Comparison of ENCODE assay signal across 1 cellular context in genomic region chr5:91280062-91280941, GRCh38.
TF ChIP-seq lines count a peak whose summit lies in the region.

No MANE protein-coding gene starts in this region.

TF ChIP-seq in K562, 482 proteins besides CTCF, POLR2A, EP300 and RAD21 (continued from another document and continues in another):
- TF ChIP-seq KAT7 (CRISPR knock-in tag; IDR thresholded peaks at IDR 0.05; ENCODE audit: borderline replicate concordance) (peak; percentile 92; the same call in 1 of the 2 replicates), ZNF668 (CRISPR knock-in tag; IDR thresholded peaks at IDR 0.05) (peak; percentile 84; the same call in 1 of the 2 replicates), NR2C1 (IDR thresholded peaks at IDR 0.05) (peak; percentile 89), NR2C1 (tag; IDR thresholded peaks at IDR 0.05) (peak; percentile 91), PML (IDR thresholded peaks at IDR 0.05; ENCODE audit: low read length) (peak; percentile 14; the same call in 1 of the 2 replicates), ZNF592 (IDR thresholded peaks at IDR 0.05) (peak; percentile 92), CHD1 (IDR thresholded peaks at IDR 0.05; ENCODE audit: low read length) (no peak), MNT (conservative IDR thresholded peaks at IDR 0.05) (peak; percentile 83 to 93), ZNF395 (CRISPR knock-in tag; IDR thresholded peaks at IDR 0.05) (0 out of 2 replicates have a peak, but pooled peaks have one; percentile 58), STAT5A (IDR thresholded peaks at IDR 0.05; ENCODE audit: borderline replicate concordance, low read length) (peak; percentile 30; the same call in 1 of the 2 replicates), MYNN (IDR thresholded peaks at IDR 0.05) (peak; percentile 81), MYNN (CRISPR knock-in tag; IDR thresholded peaks at IDR 0.05) (no peak), MAZ (CRISPR knock-in tag; conservative IDR thresholded peaks at IDR 0.05 in 1 of 2, IDR thresholded peaks at IDR 0.05 in 1 of 2) (peak; percentile 78 to 80), TEAD1 (CRISPR knock-in tag; IDR thresholded peaks at IDR 0.05) (peak; percentile 52 to 85; a peak in 2 of 4 replicates), TAF1 (IDR thresholded peaks at IDR 0.05; ENCODE audit: control insufficient read depth, extremely low read depth, insufficient read depth, low read length, severe bottlenecking) (peak; percentile 60), ATF7 (IDR thresholded peaks at IDR 0.05) (peak; percentile 92), TBL1XR1 (IDR thresholded peaks at IDR 0.05; ENCODE audit: low read length in 2 of 2) (peak in 1 of 2 experiments; percentile 72; a peak in 2 of 4 replicates), GABPB1 (CRISPR knock-in tag; IDR thresholded peaks at IDR 0.05) (peak; percentile 81; the same call in 1 of the 2 replicates), NFIC (IDR thresholded peaks at IDR 0.05) (peak; percentile 59), CHAMP1 (IDR thresholded peaks at IDR 0.05) (peak; percentile 92), MXI1 (IDR thresholded peaks at IDR 0.05; ENCODE audit: low read depth, low read length) (0 out of 2 replicates have a peak, but pooled peaks have one; percentile 22), AFF1 (IDR thresholded peaks at IDR 0.05; ENCODE audit: low read depth in 1 of 2, partially characterized antibody in 2 of 2) (peak in 1 of 2 experiments; percentile 23), THRAP3 (IDR thresholded peaks at IDR 0.05; ENCODE audit: borderline replicate concordance) (no peak), ZFPM2 (CRISPR knock-in tag; IDR thresholded peaks at IDR 0.05) (0 out of 2 replicates have a peak, but pooled peaks have one; percentile 24), SREBF1 (IDR thresholded peaks at IDR 0.05; ENCODE audit: borderline replicate concordance, low read depth, low read length) (0 out of 2 replicates have a peak, but pooled peaks have one; percentile 47), ZKSCAN8 (CRISPR knock-in tag; IDR thresholded peaks at IDR 0.05) (0 out of 2 replicates have a peak, but pooled peaks have one; percentile 15), CEBPB (tag; IDR thresholded peaks at IDR 0.05) (peak; percentile 12; the same call in 1 of the 2 replicates), SLC30A9 (CRISPR knock-in tag; IDR thresholded peaks at IDR 0.05) (no peak), SAP30 (IDR thresholded peaks at IDR 0.05; ENCODE audit: borderline replicate concordance, insufficient read depth, low read depth, low read length, poor library complexity, severe bottlenecking) (peak; percentile 51), FOXJ2 (tag; IDR thresholded peaks at IDR 0.05) (peak; percentile 87), THAP7 (CRISPR knock-in tag; IDR thresholded peaks at IDR 0.05) (no peak), KAT2B (IDR thresholded peaks at IDR 0.05; ENCODE audit: low read depth, low read length) (no peak), NFRKB (IDR thresholded peaks at IDR 0.05; ENCODE audit: low read depth) (peak; percentile 56), BHLHE40 (IDR thresholded peaks at IDR 0.05; ENCODE audit: low read length) (peak; percentile 89), ZBTB17 (CRISPR knock-in tag; IDR thresholded peaks at IDR 0.05) (0 out of 2 replicates have a peak, but pooled peaks have one; percentile 46), ZBTB1 (CRISPR knock-in tag; IDR thresholded peaks at IDR 0.05; ENCODE audit: borderline replicate concordance, low read depth) (no peak; the same call in 1 of the 2 replicates), MAFG (tag; conservative IDR thresholded peaks at IDR 0.05) (peak; percentile 93), YY1 (IDR thresholded peaks at IDR 0.05; ENCODE audit: borderline replicate concordance in 1 of 3, control insufficient read depth in 1 of 3, extremely low read depth in 1 of 3, insufficient read depth in 3 of 3, insufficient read length in 1 of 3, insufficient replicate concordance in 2 of 3, low read depth in 1 of 3, low read length in 2 of 3) (peak in 2 of 3 experiments; percentile 52 to 55), ZNF253 (CRISPR knock-in tag; conservative IDR thresholded peaks at IDR 0.05) (0 out of 2 replicates have a peak, but pooled peaks have one; percentile 12), ZNF511 (CRISPR knock-in tag; IDR thresholded peaks at IDR 0.05) (peak; percentile 89), AFF4 (CRISPR knock-in tag; IDR thresholded peaks at IDR 0.05) (peak; percentile 90)
